Comparison of ENCODE assay signal across 8 cellular contexts in genomic region chr17:78839173-78839761, GRCh38. TPM values are rescaled to one million over a fixed set of nuclear protein-coding genes. Genes with fewer than 3 reads are reported as not detected.
DNase-seq lines count a peak whose midpoint lies in the region; ATAC-seq and TF ChIP-seq lines count a peak whose summit lies in the region.

No MANE protein-coding gene starts in this region.

- peaks cover 49% of the 10 kb centered on the region for H3K4me1 Mint-ChIP-seq in stimulated activated naive CD8-positive, alpha-beta T cell treated with anti-CD3 and anti-CD28 coated beads, Interleukin-15, Interleukin-2, amounts not matched to agents 100 ng/mL and 50 ng/mL, for 24 hours (ENCODE audit: low read depth)
- peaks cover 39% of the 10 kb centered on the region for H3K4me1 Mint-ChIP-seq in activated T-helper 1 cell treated with anti-CD3 and anti-CD28 coated beads, Interleukin-12 subunit alpha, Interleukin-12 subunit beta, Interleukin-2, Interleukin-4 antibody, amounts not matched to agents 30 ng/mL and 10 ng/mL and 1 ng/mL, durations not matched to agents 14 hours and 24 hours and 36 hours (ENCODE audit: low read depth)

- peak overlapping the region; percentile 90 for H3K9ac ChIP-seq in iPS-18a (ENCODE audit: low read length)

- H3K4me1 ChIP-seq in iPS-18a (ENCODE audit: control insufficient read depth, low read depth, low read length) (peaks cover 13% of the 10 kb centered on the region), stomach (peaks cover 19 to 41% (median 29%) of the 10 kb centered on the region in 4 donors)

- no peaks in the 10 kb centered on the region for H3K9me3 Mint-ChIP-seq in stimulated activated naive CD8-positive, alpha-beta T cell treated with anti-CD3 and anti-CD28 coated beads, Interleukin-15, Interleukin-2, amounts not matched to agents 100 ng/mL and 50 ng/mL, for 24 hours
- H3K9me3 Mint-ChIP-seq in activated T-helper 1 cell treated with anti-CD3 and anti-CD28 coated beads, Interleukin-12 subunit alpha, Interleukin-12 subunit beta, Interleukin-2, Interleukin-4 antibody, amounts not matched to agents 30 ng/mL and 10 ng/mL and 1 ng/mL, durations not matched to agents 14 hours and 24 hours and 36 hours: no peaks in the 10 kb centered on the region

- H3K27me3 Mint-ChIP-seq in stimulated activated naive CD8-positive, alpha-beta T cell treated with anti-CD3 and anti-CD28 coated beads, Interleukin-15, Interleukin-2, amounts not matched to agents 100 ng/mL and 50 ng/mL, for 24 hours: no peaks in the 10 kb centered on the region
- no peaks in the 10 kb centered on the region for H3K27me3 Mint-ChIP-seq in activated T-helper 1 cell treated with anti-CD3 and anti-CD28 coated beads, Interleukin-12 subunit alpha, Interleukin-12 subunit beta, Interleukin-2, Interleukin-4 antibody, amounts not matched to agents 30 ng/mL and 10 ng/mL and 1 ng/mL, durations not matched to agents 14 hours and 24 hours and 36 hours (ENCODE audit: insufficient read depth)

- peaks cover 47% of the 10 kb centered on the region for H3K36me3 Mint-ChIP-seq in stimulated activated naive CD8-positive, alpha-beta T cell treated with anti-CD3 and anti-CD28 coated beads, Interleukin-15, Interleukin-2, amounts not matched to agents 100 ng/mL and 50 ng/mL, for 24 hours (ENCODE audit: low read depth)
- H3K36me3 Mint-ChIP-seq in activated T-helper 1 cell treated with anti-CD3 and anti-CD28 coated beads, Interleukin-12 subunit alpha, Interleukin-12 subunit beta, Interleukin-2, Interleukin-4 antibody, amounts not matched to agents 30 ng/mL and 10 ng/mL and 1 ng/mL, durations not matched to agents 14 hours and 24 hours and 36 hours (ENCODE audit: low read depth): peaks cover 33% of the 10 kb centered on the region

- intact Hi-C loops in activated T-helper 1 cell treated with anti-CD3 and anti-CD28 coated beads, Interleukin-12 subunit alpha, Interleukin-12 subunit beta, Interleukin-2, Interleukin-4 antibody, amounts not matched to agents 30 ng/mL and 10 ng/mL and 1 ng/mL, durations not matched to agents 14 hours and 24 hours and 36 hours (cut with micrococcal nuclease): no loop called here
- intact Hi-C loops in stomach (cut with DNase I; ENCODE audit: low total_unique reads): no loop called here

- TF ChIP-seq CTCF in stomach (IDR thresholded peaks at IDR 0.05): no peak

- H3K4me3 ChIP-seq in iPS-18a (ENCODE audit: low read length) (peak overlapping the region; percentile 88), stomach (peak overlapping the region; percentile 68 to 98 (median 78))

- no peak for ATAC-seq in stimulated activated naive CD8-positive, alpha-beta T cell treated with anti-CD3 and anti-CD28 coated beads, Interleukin-15, Interleukin-2, amounts not matched to agents 100 U/mL and 50 U/mL, for 24 hours
- no peak for ATAC-seq in GM21367 (IDR thresholded peaks at IDR 0.05; ENCODE audit: unreplicated experiment)

- DNase-seq in stimulated activated naive CD8-positive, alpha-beta T cell treated with anti-CD3 and anti-CD28 coated beads, Interleukin-15, Interleukin-2, amounts not matched to agents 100 U/mL and 50 U/mL, for 24 hours: no peak
- no peak for DNase-seq in activated T-helper 1 cell treated with anti-CD3 and anti-CD28 coated beads, Interleukin-12 subunit alpha, Interleukin-12 subunit beta, Interleukin-2, Interleukin-4 antibody, amounts not matched to agents 30 ng/mL and 10 ng/mL and 1 ng/mL, durations not matched to agents 14 hours and 24 hours and 36 hours (ENCODE audit: low spot score)
- DNase-seq in stomach (no peak), T-helper 9 cell (no peak), midbrain (lab: John Stamatoyannopoulos, UW) (no peak)

- no peak for TF ChIP-seq POLR2A in stomach (IDR thresholded peaks at IDR 0.05)

- peak overlapping the region; percentile 96 for H3K4me3 Mint-ChIP-seq in stimulated activated naive CD8-positive, alpha-beta T cell treated with anti-CD3 and anti-CD28 coated beads, Interleukin-15, Interleukin-2, amounts not matched to agents 100 ng/mL and 50 ng/mL, for 24 hours
- H3K4me3 Mint-ChIP-seq in activated T-helper 1 cell treated with anti-CD3 and anti-CD28 coated beads, Interleukin-12 subunit alpha, Interleukin-12 subunit beta, Interleukin-2, Interleukin-4 antibody, amounts not matched to agents 30 ng/mL and 10 ng/mL and 1 ng/mL, durations not matched to agents 14 hours and 24 hours and 36 hours: peak overlapping the region; percentile 94

- 10 to 19% (median 15%) methylated on average over 13 of the region's 13 CpGs for WGBS in stomach, 5 donors

- no peaks in the 10 kb centered on the region for H3K27me3 ChIP-seq in iPS-18a (ENCODE audit: control insufficient read depth, insufficient read depth, low read length)
- no peaks in the 10 kb centered on the region for H3K27me3 ChIP-seq in stomach

- H3K27ac Mint-ChIP-seq in stimulated activated naive CD8-positive, alpha-beta T cell treated with anti-CD3 and anti-CD28 coated beads, Interleukin-15, Interleukin-2, amounts not matched to agents 100 ng/mL and 50 ng/mL, for 24 hours: peak overlapping the region; percentile 94
- peak overlapping the region; percentile 93 for H3K27ac Mint-ChIP-seq in activated T-helper 1 cell treated with anti-CD3 and anti-CD28 coated beads, Interleukin-12 subunit alpha, Interleukin-12 subunit beta, Interleukin-2, Interleukin-4 antibody, amounts not matched to agents 30 ng/mL and 10 ng/mL and 1 ng/mL, durations not matched to agents 14 hours and 24 hours and 36 hours

- TF ChIP-seq EP300 in stomach (IDR thresholded peaks at IDR 0.05): no peak

- H3K9me3 ChIP-seq in iPS-18a (ENCODE audit: control insufficient read depth, low read depth, low read length) (no peaks in the 10 kb centered on the region), stomach (no peaks in the 10 kb centered on the region)

- H3K36me3 ChIP-seq in iPS-18a (ENCODE audit: control insufficient read depth, low read depth, low read length) (peaks cover 35% of the 10 kb centered on the region), stomach (peaks cover 33 to 38% (median 38%) of the 10 kb centered on the region in 4 donors)

- H3K27ac ChIP-seq in iPS-18a (ENCODE audit: low read length): peak overlapping the region; percentile 49
- peak overlapping the region; percentile 96 to 100 (median 97) for H3K27ac ChIP-seq in stomach

RNA-seq across cellular contexts. Expression of gene USP36, which starts 1.3 kb away (rescaled TPM):
- total RNA-seq in activated T-helper 1 cell treated with anti-CD3 and anti-CD28 coated beads, Interleukin-12 subunit alpha, Interleukin-12 subunit beta, Interleukin-2, Interleukin-4 antibody, amounts not matched to agents 30 ng/mL and 10 ng/mL and 1 ng/mL, durations not matched to agents 14 hours and 24 hours and 36 hours: 126 and 138 TPM in 2 replicates
- total RNA-seq in stomach: 100 to 1,000 TPM in 1 of 5 donors, 10 to 100 TPM in 4; 33.3 to 106 (median 42.0) TPM
- 10 to 100 TPM; 14.2 to 20.9 (median 15.3) TPM for polyA plus RNA-seq in stomach

RNA-seq across cellular contexts. Expression of gene CYTH1, which starts 57.2 kb away (rescaled TPM):
- total RNA-seq in activated T-helper 1 cell treated with anti-CD3 and anti-CD28 coated beads, Interleukin-12 subunit alpha, Interleukin-12 subunit beta, Interleukin-2, Interleukin-4 antibody, amounts not matched to agents 30 ng/mL and 10 ng/mL and 1 ng/mL, durations not matched to agents 14 hours and 24 hours and 36 hours: 147 TPM in 2 replicates
- 100 to 1,000 TPM in 2 of 5 donors, 10 to 100 TPM in 3; 32.7 to 137 (median 80.2) TPM for total RNA-seq in stomach
- 10 to 100 TPM; 29.6 to 51.5 (median 30.6) TPM for polyA plus RNA-seq in stomach
